8 cellular contexts compared by ENCODE assay signal in genomic region chr22:50469377-50470305, GRCh38. TPM values are rescaled to one million over a fixed set of nuclear protein-coding genes. Genes with fewer than 3 reads are reported as not detected.
DNase-seq lines count a peak whose midpoint lies in the region; ATAC-seq and TF ChIP-seq lines count a peak whose summit lies in the region.

No MANE protein-coding gene starts in this region.

- no peaks in the 10 kb centered on the region for H3K27me3 Mint-ChIP-seq in T-helper 1 cell treated with Interleukin-12 subunit alpha and Interleukin-12 subunit beta and Interleukin-4 antibody, amounts not matched to agents 30 μg/mL and 1 μg/mL, for 36 hours (ENCODE audit: low read depth)
- no peaks in the 10 kb centered on the region for H3K27me3 Mint-ChIP-seq in activated naive CD8-positive, alpha-beta T cell treated with anti-CD3 and anti-CD28 coated beads, Interleukin-2, amount 50 U/mL, for 24 hours
- H3K27me3 Mint-ChIP-seq in endothelial cell (ENCODE audit: unreplicated experiment), result peaks cover 17% of the 10 kb centered on the region

- H3K36me3 Mint-ChIP-seq in T-helper 1 cell treated with Interleukin-12 subunit alpha and Interleukin-12 subunit beta and Interleukin-4 antibody, amounts not matched to agents 30 μg/mL and 1 μg/mL, for 36 hours (ENCODE audit: low read depth), result peaks cover 23% of the 10 kb centered on the region
- peaks cover 11% of the 10 kb centered on the region for H3K36me3 Mint-ChIP-seq in activated naive CD8-positive, alpha-beta T cell treated with anti-CD3 and anti-CD28 coated beads, Interleukin-2, amount 50 U/mL, for 24 hours (ENCODE audit: low read depth)
- peaks cover 6% of the 10 kb centered on the region for H3K36me3 Mint-ChIP-seq in endothelial cell (ENCODE audit: low read depth, unreplicated experiment)

- no peak overlapping the region for H3K4me3 ChIP-seq in lung

- no peaks in the 10 kb centered on the region for H3K27me3 ChIP-seq in lung (ENCODE audit: control insufficient read depth, insufficient read depth)

- no peaks in the 10 kb centered on the region for H3K9me3 Mint-ChIP-seq in T-helper 1 cell treated with Interleukin-12 subunit alpha and Interleukin-12 subunit beta and Interleukin-4 antibody, amounts not matched to agents 30 μg/mL and 1 μg/mL, for 36 hours
- no peaks in the 10 kb centered on the region for H3K9me3 Mint-ChIP-seq in activated naive CD8-positive, alpha-beta T cell treated with anti-CD3 and anti-CD28 coated beads, Interleukin-2, amount 50 U/mL, for 24 hours
- H3K9me3 Mint-ChIP-seq in endothelial cell (ENCODE audit: unreplicated experiment), result no peaks in the 10 kb centered on the region

- no peak for TF ChIP-seq CTCF in lung (IDR thresholded peaks at IDR 0.05; ENCODE audit: control extremely low read depth, extremely low read depth)
- TF ChIP-seq CTCF in endothelial cell (IDR thresholded peaks at IDR 0.05; ENCODE audit: unreplicated experiment), result no peak

- in situ Hi-C loops in KBM-7 (cut with MboI; ENCODE audit: low pct_unique_long_range_greater_than_20kb, low sequenced_read_pairs), result no loop called here

- H3K36me3 ChIP-seq in lung (ENCODE audit: control insufficient read depth in 2 of 2, insufficient read depth in 2 of 2, low read length in 2 of 2), result peaks cover 8 to 35% of the 10 kb centered on the region in 2 donors

- peak overlapping the region; percentile 86 for H3K27ac Mint-ChIP-seq in T-helper 1 cell treated with Interleukin-12 subunit alpha and Interleukin-12 subunit beta and Interleukin-4 antibody, amounts not matched to agents 30 μg/mL and 1 μg/mL, for 36 hours
- H3K27ac Mint-ChIP-seq in activated naive CD8-positive, alpha-beta T cell treated with anti-CD3 and anti-CD28 coated beads, Interleukin-2, amount 50 U/mL, for 24 hours, result peak overlapping the region; percentile 93
- H3K27ac Mint-ChIP-seq in endothelial cell (ENCODE audit: unreplicated experiment), result no peak overlapping the region

- peak overlapping the region; percentile 68 for H3K4me3 Mint-ChIP-seq in T-helper 1 cell treated with Interleukin-12 subunit alpha and Interleukin-12 subunit beta and Interleukin-4 antibody, amounts not matched to agents 30 μg/mL and 1 μg/mL, for 36 hours
- H3K4me3 Mint-ChIP-seq in activated naive CD8-positive, alpha-beta T cell treated with anti-CD3 and anti-CD28 coated beads, Interleukin-2, amount 50 U/mL, for 24 hours, result peak overlapping the region; percentile 64
- no peak overlapping the region for H3K4me3 Mint-ChIP-seq in endothelial cell (ENCODE audit: unreplicated experiment)

- no peaks in the 10 kb centered on the region for H3K9me3 ChIP-seq in lung (ENCODE audit: control insufficient read depth in 2 of 2, insufficient read depth in 1 of 2, low read length in 1 of 2)

- DNase-seq in ELR (ENCODE audit: low read depth) (peak; percentile 72), KBM-7 (peak; percentile 94), lung (ENCODE audit: low spot score) (peak; percentile 58), endothelial cell (ENCODE audit: low spot score) (no peak)
- DNase-seq in activated naive CD8-positive, alpha-beta T cell treated with anti-CD3 and anti-CD28 coated beads, Interleukin-2, amount 50 U/mL, for 24 hours, result peak; percentile 94
- peak; percentile 96 for DNase-seq in stimulated activated naive CD8-positive, alpha-beta T cell treated with anti-CD3 and anti-CD28 coated beads, Interleukin-15, Interleukin-2, amounts not matched to agents 100 U/mL and 50 U/mL, for 24 hours

- H3K4me1 ChIP-seq in lung (ENCODE audit: control insufficient read depth in 2 of 2, insufficient read depth in 2 of 2, low read length in 2 of 2), result peaks cover 9 to 42% of the 10 kb centered on the region in 2 donors

- ATAC-seq in GM21576 (IDR thresholded peaks at IDR 0.05; ENCODE audit: unreplicated experiment) (peak; percentile 50), lung (ENCODE audit: insufficient read depth, low FRiP score) (peak; percentile 68)
- peak; percentile 81 for ATAC-seq in activated naive CD8-positive, alpha-beta T cell treated with anti-CD3 and anti-CD28 coated beads, Interleukin-2, amount 50 U/mL, for 24 hours
- peak; percentile 87 for ATAC-seq in stimulated activated naive CD8-positive, alpha-beta T cell treated with anti-CD3 and anti-CD28 coated beads, Interleukin-15, Interleukin-2, amounts not matched to agents 100 U/mL and 50 U/mL, for 24 hours

- WGBS in lung, 2 donors, result 28 to 46% methylated on average over 24 to 25 of the region's 25 CpGs

- H3K27ac ChIP-seq in lung (ENCODE audit: low read depth in 1 of 2, low read length in 1 of 2), result no peak overlapping the region

- peaks cover 46% of the 10 kb centered on the region for H3K4me1 Mint-ChIP-seq in T-helper 1 cell treated with Interleukin-12 subunit alpha and Interleukin-12 subunit beta and Interleukin-4 antibody, amounts not matched to agents 30 μg/mL and 1 μg/mL, for 36 hours (ENCODE audit: low read depth)
- H3K4me1 Mint-ChIP-seq in activated naive CD8-positive, alpha-beta T cell treated with anti-CD3 and anti-CD28 coated beads, Interleukin-2, amount 50 U/mL, for 24 hours, result peaks cover 66% of the 10 kb centered on the region
- peaks cover 25% of the 10 kb centered on the region for H3K4me1 Mint-ChIP-seq in endothelial cell (ENCODE audit: unreplicated experiment)

RNA-seq across cellular contexts. Expression of gene SBF1, which starts 5.2 kb away (rescaled TPM):
- total RNA-seq in lung, result 10 to 100 TPM; 30.1 to 76.9 TPM
- 10 to 100 TPM; 34.2 to 34.3 TPM for polyA plus RNA-seq in lung
- 76.7 TPM for total RNA-seq in endothelial cell (ENCODE audit: unreplicated experiment)

RNA-seq across cellular contexts. Expression of gene ADM2, which starts 11.7 kb away (rescaled TPM):
- total RNA-seq in lung (1 to 10 TPM in 1 of 2 donors, under 1 TPM in 1; 0.74 to 5.7 TPM), endothelial cell (ENCODE audit: unreplicated experiment) (0.36 TPM)
- 1 to 10 TPM; 2.2 to 3.1 TPM for polyA plus RNA-seq in lung

RNA-seq across cellular contexts. Expression of gene MIOX, which starts 17.0 kb away (rescaled TPM):
- total RNA-seq in lung, result not detected
- polyA plus RNA-seq in lung, result under 1 TPM in 1 of 2 donors, not detected in 1; 0.08 TPM
- not detected for total RNA-seq in endothelial cell (ENCODE audit: unreplicated experiment)

RNA-seq across cellular contexts. Expression of gene LMF2, which starts 37.9 kb away (rescaled TPM):
- total RNA-seq in lung (10 to 100 TPM; 29.8 to 84.6 TPM), endothelial cell (ENCODE audit: unreplicated experiment) (88.2 TPM)
- polyA plus RNA-seq in lung, result 10 to 100 TPM; 47.8 to 53.0 TPM

RNA-seq across cellular contexts. Expression of gene NCAPH2, which starts 38.4 kb away (rescaled TPM):
- 10 to 100 TPM; 30.2 to 56.3 TPM for total RNA-seq in lung
- polyA plus RNA-seq in lung, result 10 to 100 TPM; 27.8 to 64.4 TPM
- 40.9 TPM for total RNA-seq in endothelial cell (ENCODE audit: unreplicated experiment)
